8 cellular contexts compared by ENCODE assay signal in genomic region chr4:176319704-176320339, GRCh38.
DNase-seq lines count a peak whose midpoint lies in the region; ATAC-seq and TF ChIP-seq lines count a peak whose summit lies in the region.

TSS of gene SPCS3 (plus strand) at chr4:176319966. CDS start at chr4:176320077, 111 bp downstream.

- DNase-seq in AG09319 (ENCODE audit: extremely low read depth, low read depth) (peak; percentile 83), NCI-H446 treated with DMSO at 0.1 percent for 48 hours (lab: John Stamatoyannopoulos, UW) (peak; percentile 86), cerebellar cortex (ENCODE audit: low spot score) (peak; percentile 97), islet precursor cell (peak; percentile 96)
- DNase-seq in stimulated activated CD4-positive, alpha-beta T cell treated with anti-CD3 and anti-CD28 coated beads, Interleukin-12 subunit alpha, Interleukin-12 subunit beta, amount 100 ng/mL, for 48 hours (ENCODE audit: low read depth in 2 of 3, low spot score in 1 of 3) = peak; percentile 86 to 92 (median 90)

- no peak for TF ChIP-seq CTCF in AG09319 (IDR thresholded peaks at IDR 0.05; ENCODE audit: low read depth, low read length)

- ATAC-seq in GM19035 (IDR thresholded peaks at IDR 0.05; ENCODE audit: unreplicated experiment) (peak; percentile 89), HG03354 (IDR thresholded peaks at IDR 0.05; ENCODE audit: poor library complexity, severe bottlenecking, unreplicated experiment) (peak; percentile 92)
- peak; percentile 89 to 91 for ATAC-seq in activated CD4-positive, CD25-positive, alpha-beta regulatory T cell treated with anti-CD3 and anti-CD28 coated beads, Interleukin-2, amount 50 U/mL, for 24 hours

Comparison
In these comparisons a context has a peak if more than half of its experiments do, and no peak if none do; other contexts are left out.
1. Peak in every context shown above with its lines: DNase-seq and ATAC-seq.